Comparison of ENCODE assay signal across 1 cellular context in the genomic region with DNA sequence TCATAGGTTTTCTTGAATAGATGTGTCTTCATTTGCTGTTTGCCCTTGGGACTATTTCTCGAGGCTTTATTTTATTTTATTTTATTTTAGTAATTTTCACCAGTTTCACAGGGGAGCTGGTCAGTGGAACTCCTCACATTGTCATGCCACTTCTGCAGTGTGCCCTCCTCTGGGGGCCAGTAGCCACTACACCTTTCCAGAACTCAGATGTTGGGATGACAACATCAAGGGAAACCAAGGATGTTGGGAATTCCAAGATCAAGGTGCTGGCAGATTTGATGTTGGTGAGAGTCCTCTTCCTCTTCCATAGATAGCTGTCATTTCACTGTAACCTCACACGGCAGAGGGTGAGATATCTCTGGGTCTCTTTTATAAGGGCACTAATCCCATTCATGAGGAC.
TF ChIP-seq lines count a peak whose summit lies in the region.

No MANE protein-coding gene starts in this region.

TF ChIP-seq in liver, 16 proteins besides CTCF, POLR2A, EP300 and RAD21 (continued from another document):
- TF ChIP-seq, protein P1, sequence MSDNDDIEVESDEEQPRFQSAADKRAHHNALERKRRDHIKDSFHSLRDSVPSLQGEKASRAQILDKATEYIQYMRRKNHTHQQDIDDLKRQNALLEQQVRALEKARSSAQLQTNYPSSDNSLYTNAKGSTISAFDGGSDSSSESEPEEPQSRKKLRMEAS (IDR thresholded peaks at IDR 0.05), result no peak
